2 cellular contexts compared by ENCODE assay signal in the genomic region with DNA sequence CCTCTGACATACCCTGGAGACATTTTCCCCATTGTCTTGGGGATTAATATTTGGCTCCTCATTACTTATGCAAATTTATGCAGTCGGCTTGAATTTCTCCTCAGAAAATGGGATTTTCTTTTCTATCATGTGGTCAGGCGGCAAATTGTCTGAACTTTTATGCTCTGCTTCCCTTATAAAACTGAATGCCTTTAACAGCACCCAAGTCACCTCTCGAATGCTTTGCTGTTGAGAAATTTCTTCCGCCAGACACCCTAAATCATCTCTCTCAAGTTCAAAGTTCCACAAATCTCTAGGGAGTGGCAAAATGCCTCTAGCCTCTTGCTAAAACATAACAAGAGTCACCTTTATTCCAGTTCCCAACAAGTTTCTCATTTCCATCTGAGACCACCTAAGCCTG. TPM values are rescaled to one million over a fixed set of nuclear protein-coding genes. Genes with fewer than 3 reads are reported as not detected.
"Had no signal": no experiment of that assay in that cellular context is flagged by ENCODE, and none has a peak within 500 bp of the region (broad histone marks: within the 10 kb centered on the region; RNA-seq: fewer than 3 reads in every experiment).

No MANE protein-coding gene starts in this region.

RNA-seq across cellular contexts. Expression of a gene that starts 53.3 kb away (rescaled TPM):
- total RNA-seq: GM23248, H4 had no signal
